In genomic region chr14:93742761-93743160, GRCh38 we compare ENCODE assay signal across 28 cellular contexts. TPM values are rescaled to one million over a fixed set of nuclear protein-coding genes. Genes with fewer than 3 reads are reported as not detected.
DNase-seq lines count a peak whose midpoint lies in the region; ATAC-seq, FAIRE-seq and TF ChIP-seq lines count a peak whose summit lies in the region.
"Had no signal": no experiment of that assay in that cellular context is flagged by ENCODE, and none has a peak within 500 bp of the region (broad histone marks: within the 10 kb centered on the region; RNA-seq: fewer than 3 reads in every experiment).

No MANE protein-coding gene starts in this region.

- TF ChIP-seq CTCF in gastrocnemius medialis (IDR thresholded peaks at IDR 0.05 in 4 of 5, conservative IDR thresholded peaks at IDR 0.05 in 1 of 5): no peak

- H3K9me3 ChIP-seq in gastrocnemius medialis: no peaks in the 10 kb centered on the region
- H3K9me3 ChIP-seq: MG63, right lobe of liver had no signal

- no peaks in the 10 kb centered on the region for H3K36me3 ChIP-seq in gastrocnemius medialis
- H3K36me3 ChIP-seq: MG63, right lobe of liver had no signal

- DNase-seq in NCI-H1694 treated with DMSO at 0.1 percent for 48 hours (lab: John Stamatoyannopoulos, UW) (peak; percentile 47), globus pallidus (ENCODE audit: low spot score) (peak; percentile 58), left kidney (ENCODE audit: low read depth, low spot score) (peak; percentile 33), gastrocnemius medialis (no peak), RCC 7860 (ENCODE audit: low spot score) (no peak), H4 (ENCODE audit: low spot score) (no peak)
- DNase-seq in effector CD4-positive, alpha-beta T cell: no peak
- DNase-seq in stimulated activated CD4-positive, alpha-beta T cell treated with anti-CD3 and anti-CD28 coated beads, Interleukin-4, amount 100 ng/mL, for 1 hour: no peak
- DNase-seq: activated CD4-positive, alpha-beta T cell treated with anti-CD3 and anti-CD28 coated beads for 36 hours; activated effector memory CD4-positive, alpha-beta T cell treated with anti-CD3 and anti-CD28 coated beads, Interleukin-2, amount 50 U/mL, for 16 hours; DMS79; effector CD8-positive, alpha-beta T cell; foreskin fibroblast; GF-D8; GOT3; KBM-7; MG63; NCI-H1417; NCI-H510A treated with DMSO at 0.1 percent for 48 hours; occipital lobe; right lobe of liver; stimulated activated CD4-positive, alpha-beta T cell treated with anti-CD3 and anti-CD28 coated beads, Interleukin-15, amount 100 ng/mL, for 24 hours; stimulated activated naive CD8-positive, alpha-beta T cell treated with anti-CD3 and anti-CD28 coated beads, Interleukin-15, amount 100 ng/mL, for 72 hours had no signal

- H3K4me3 ChIP-seq in gastrocnemius medialis: no peak overlapping the region
- H3K4me3 ChIP-seq: MG63, right lobe of liver, SK-N-MC had no signal

- in situ Hi-C loops in gastrocnemius medialis (cut with MboI; ENCODE audit: low sequenced_read_pairs in 4 of 4): no loop called here

- intact Hi-C loops in gastrocnemius medialis (cut with DNase I; ENCODE audit: low total_unique reads): no loop called here

- ATAC-seq in gastrocnemius medialis: peak; percentile 61 to 72
- ATAC-seq: activated CD4-positive, alpha-beta T cell treated with anti-CD3 and anti-CD28 coated beads for 36 hours; right lobe of liver; stimulated activated naive CD8-positive, alpha-beta T cell treated with anti-CD3 and anti-CD28 coated beads, Interleukin-15, amount 100 ng/mL, for 72 hours had no signal

- peaks cover 0 to 3% of the 10 kb centered on the region in 2 donors for H3K4me1 ChIP-seq in gastrocnemius medialis
- H3K4me1 ChIP-seq: right lobe of liver had no signal

- no peak overlapping the region for H3K27ac ChIP-seq in gastrocnemius medialis
- H3K27ac ChIP-seq: right lobe of liver, SK-N-MC had no signal

- FAIRE-seq in RCC 7860 (lab: Jason Lieb, UNC): no peak
- FAIRE-seq: islet of Langerhans had no signal

- TF ChIP-seq POLR2A in gastrocnemius medialis (IDR thresholded peaks at IDR 0.05): no peak

- H3K27me3 ChIP-seq in gastrocnemius medialis: no peaks in the 10 kb centered on the region
- H3K27me3 ChIP-seq: MG63, right lobe of liver had no signal

RNA-seq across cellular contexts. Expression of gene PRIMA1, which starts 45.5 kb away (rescaled TPM):
- 1 to 10 TPM in 1 of 4 donors, under 1 TPM in 2, not detected in 1; 0.09 to 1.0 (median 0.16) TPM for total RNA-seq in gastrocnemius medialis
- total RNA-seq in H4 (2014; rRNA removed; shearing (Covaris generic)): 0.04 TPM in 2 replicates
- total RNA-seq: activated CD4-positive, alpha-beta T cell treated with anti-CD3 and anti-CD28 coated beads for 36 hours; chondrocyte; epithelial cell of proximal tubule; lung microvascular endothelial cell; occipital lobe had no signal

Comparison
In these comparisons a context has a peak if more than half of its experiments do, and no peak if none do; other contexts are left out.
1. DNase-seq: peak in NCI-H1694 treated with DMSO at 0.1 percent for 48 hours (single experiment), globus pallidus (single experiment) and left kidney (single experiment); none in gastrocnemius medialis (0 of 2), RCC 7860 (single experiment), effector CD4-positive, alpha-beta T cell (single experiment), stimulated activated CD4-positive, alpha-beta T cell treated with anti-CD3 and anti-CD28 coated beads, Interleukin-4, amount 100 ng/mL, for 1 hour (single experiment) and H4 (single experiment).